8 cellular contexts compared by ENCODE assay signal in the genomic region with DNA sequence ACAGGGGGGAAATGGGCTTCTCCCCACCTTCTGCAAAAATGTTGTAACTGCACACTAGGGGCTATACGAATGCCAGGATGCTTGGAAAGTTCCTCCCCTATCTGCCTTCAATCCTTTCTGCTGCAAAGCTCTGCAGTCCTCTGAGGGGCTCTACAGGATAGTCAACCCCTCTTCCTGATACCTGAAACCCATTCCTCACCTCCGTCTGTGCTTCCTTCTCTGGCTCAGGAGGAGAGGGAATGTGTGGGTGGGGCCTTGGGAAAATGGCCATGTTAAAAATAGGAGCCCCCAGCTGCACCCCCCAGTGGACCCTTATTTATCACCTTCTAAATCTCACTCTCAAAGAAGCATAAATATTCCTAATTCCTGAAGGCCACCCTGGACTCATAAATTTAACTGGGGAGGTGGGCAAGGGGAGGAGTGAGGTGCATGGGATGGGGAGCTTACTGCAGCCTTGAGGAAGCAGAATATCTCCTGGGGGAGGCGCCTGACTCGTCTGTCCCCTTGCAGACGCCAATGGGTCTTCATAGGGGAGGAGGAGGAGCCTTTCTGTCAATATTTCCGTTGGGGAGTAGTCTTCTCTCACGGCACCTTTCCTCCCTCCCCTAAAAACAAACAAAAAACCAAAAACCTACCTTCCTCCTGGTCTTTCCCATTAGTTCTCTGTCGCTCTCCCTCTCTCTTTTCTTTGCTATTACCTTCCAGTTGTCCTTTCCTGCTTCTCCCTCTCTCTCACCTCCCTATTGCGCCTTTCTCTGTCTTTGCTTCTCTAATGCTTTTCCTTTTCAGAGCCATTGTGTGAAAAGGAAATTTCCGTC. TPM values are rescaled to one million over a fixed set of nuclear protein-coding genes. Genes with fewer than 3 reads are reported as not detected.
A peak's percentile ranks its signal among the peaks of the same experiment; 100 is the strongest.
DNase-seq lines count a peak whose midpoint lies in the region; ATAC-seq, FAIRE-seq and TF ChIP-seq lines count a peak whose summit lies in the region.

No MANE protein-coding gene starts in this region.

- TF ChIP-seq CTCF in kidney (IDR thresholded peaks at IDR 0.05; ENCODE audit: borderline replicate concordance, extremely low read depth, insufficient read depth): no peak
- no peak for TF ChIP-seq CTCF in tibial artery (IDR thresholded peaks at IDR 0.05)

- H3K27ac ChIP-seq in ACC112 (ENCODE audit: low read depth, low read length) (peak overlapping the region; percentile 65), kidney (ENCODE audit: low read depth in 2 of 2, low read length in 2 of 2) (no peak overlapping the region), tibial artery (peak overlapping the region; percentile 87 to 92)

- H3K36me3 ChIP-seq in ACC112 (ENCODE audit: insufficient read depth, low read length) (no peaks in the 10 kb centered on the region), adipocyte (ENCODE audit: control insufficient read depth, insufficient read depth, low read length, severe bottlenecking) (no peaks in the 10 kb centered on the region), kidney (ENCODE audit: control insufficient read depth in 1 of 2, insufficient read depth in 2 of 2, low read length in 2 of 2) (no peaks in the 10 kb centered on the region), tibial artery (no peaks in the 10 kb centered on the region)

- H3K9me3 ChIP-seq in adipocyte (ENCODE audit: control insufficient read depth, low read length) (no peaks in the 10 kb centered on the region), kidney (ENCODE audit: control insufficient read depth in 1 of 2, low read length in 2 of 2) (no peaks in the 10 kb centered on the region), tibial artery (no peaks in the 10 kb centered on the region)

- H3K4me1 ChIP-seq in ACC112 (ENCODE audit: control insufficient read depth, insufficient read depth, low read length, unreplicated experiment): peaks cover 20% of the 10 kb centered on the region
- peaks cover 45% of the 10 kb centered on the region for H3K4me1 ChIP-seq in adipocyte (ENCODE audit: control insufficient read depth, insufficient read depth, low read length)
- peaks cover 9 to 24% of the 10 kb centered on the region in 2 donors for H3K4me1 ChIP-seq in kidney (ENCODE audit: control insufficient read depth in 1 of 2, insufficient read depth in 1 of 2, low read depth in 1 of 2, low read length in 2 of 2)
- H3K4me1 ChIP-seq in tibial artery: peaks cover 0 to 30% (median 13%) of the 10 kb centered on the region in 4 donors

- peak overlapping the region; percentile 35 for H2AFZ ChIP-seq in ACC112 (ENCODE audit: low read length, unreplicated experiment)

- H3K27me3 ChIP-seq in ACC112 (ENCODE audit: insufficient read depth, low read length): no peaks in the 10 kb centered on the region
- no peaks in the 10 kb centered on the region for H3K27me3 ChIP-seq in adipocyte (replicated peaks; ENCODE audit: control insufficient read depth, insufficient read depth, low read length)
- H3K27me3 ChIP-seq in tibial artery: no peaks in the 10 kb centered on the region

- H3K9ac ChIP-seq in adipocyte (ENCODE audit: low read length): peak overlapping the region; percentile 88
- peak overlapping the region in 1 of 2 donors; percentile 94 for H3K9ac ChIP-seq in kidney (ENCODE audit: low read length in 2 of 2)

- H3K79me2 ChIP-seq in ACC112 (ENCODE audit: control insufficient read depth, insufficient read depth, low read length, unreplicated experiment): no peaks in the 10 kb centered on the region

- peak overlapping the region; percentile 75 for H3K4me3 ChIP-seq in ACC112 (ENCODE audit: low read depth, low read length)
- H3K4me3 ChIP-seq in adipocyte (ENCODE audit: low read length): peak overlapping the region; percentile 86
- H3K4me3 ChIP-seq in kidney (ENCODE audit: low read length in 2 of 2): peak overlapping the region; percentile 83 to 92
- H3K4me3 ChIP-seq in tibial artery: peak overlapping the region; percentile 72 to 74

- FAIRE-seq in kidney (lab: Jason Lieb, UNC): no peak

- DNase-seq in NCI-H748 (lab: John Stamatoyannopoulos, UW; ENCODE audit: unreplicated experiment) (peak; percentile 71), adipocyte (ENCODE audit: low read depth) (peak; percentile 42), kidney (no peak), tibial artery (no peak)
- DNase-seq in NK-92 treated with Interleukin-12 subunit alpha and Interleukin-12 subunit beta, amount 100 ng/mL, for 24 hours (lab: John Stamatoyannopoulos, UW): no peak
- DNase-seq in stimulated activated CD8-positive, alpha-beta memory T cell treated with anti-CD3 and anti-CD28 coated beads, Interleukin-4, amount 100 ng/mL, for 48 hours: no peak

- ATAC-seq in GM19043 (IDR thresholded peaks at IDR 0.05; ENCODE audit: low read depth, unreplicated experiment): peak; percentile 31

- intact Hi-C loops in kidney (cut with DNase I) (loop anchor here (10.0 kb wide), 1 partner anchor 63 kb away; no protein-coding TSS in a partner anchor), tibial artery (cut with DNase I; ENCODE audit: low total_unique reads) (loop anchor here (2.0 kb wide), 1 partner anchor 77 kb away; a partner anchor contains a TSS)

RNA-seq across cellular contexts. Expression of a gene that starts 6.3 kb away (rescaled TPM):
- total RNA-seq in kidney: 1.7 TPM
- polyA plus RNA-seq in kidney (ENCODE audit: insufficient read depth, low read depth, low replicate concordance): not detected

RNA-seq across cellular contexts. Expression of a gene that starts 26.5 kb away (rescaled TPM):
- total RNA-seq in kidney: 16.6 TPM
- polyA plus RNA-seq in kidney (ENCODE audit: insufficient read depth, low read depth, low replicate concordance): 10.2 TPM

RNA-seq across cellular contexts. Expression of a gene that starts 33.1 kb away (rescaled TPM):
- total RNA-seq in kidney: 141 TPM
- 181 TPM for polyA plus RNA-seq in kidney (ENCODE audit: insufficient read depth, low read depth, low replicate concordance)

RNA-seq across cellular contexts. Expression of a gene that starts 57.2 kb away (rescaled TPM):
- total RNA-seq in kidney: 1.6 TPM
- not detected for polyA plus RNA-seq in kidney (ENCODE audit: insufficient read depth, low read depth, low replicate concordance)

Comparison
In these comparisons a context has a peak if more than half of its experiments do, and no peak if none do; other contexts are left out.
1. H3K27ac ChIP-seq: peak in ACC112 (single experiment) and tibial artery (2 of 2); none in kidney (0 of 2).
2. DNase-seq: peak in NCI-H748 (single experiment) and adipocyte (single experiment); none in kidney (single experiment), tibial artery (0 of 2), NK-92 treated with Interleukin-12 subunit alpha and Interleukin-12 subunit beta, amount 100 ng/mL, for 24 hours (single experiment) and stimulated activated CD8-positive, alpha-beta memory T cell treated with anti-CD3 and anti-CD28 coated beads, Interleukin-4, amount 100 ng/mL, for 48 hours (single experiment).
3. Peak in every context shown above with its lines, with median percentiles within 50 percentile points of each other: H3K4me3 ChIP-seq.